ENCODE assay signal across 1 cellular context in the genomic region with DNA sequence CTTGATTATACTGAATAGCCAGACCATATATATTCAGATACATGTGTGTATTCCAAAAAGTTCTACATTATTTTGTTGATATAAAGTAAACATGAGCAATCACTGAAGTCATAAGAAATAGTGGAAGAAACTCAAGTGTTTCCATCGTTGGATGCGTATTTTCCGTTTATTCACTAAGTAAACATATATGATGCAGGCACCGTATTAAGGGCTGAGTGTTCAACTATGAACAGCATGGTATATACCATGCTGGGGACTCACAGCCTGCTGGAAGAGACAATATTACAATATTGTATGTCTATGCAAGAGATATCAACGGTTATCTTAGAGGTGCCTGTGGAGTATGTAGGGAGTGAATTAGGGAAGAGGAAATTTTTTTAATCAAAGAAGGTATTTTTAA.
TF ChIP-seq lines count a peak whose summit lies in the region.

No MANE protein-coding gene starts in this region.

TF ChIP-seq in GM23338, 12 proteins besides CTCF, POLR2A, EP300 and RAD21 (continued from another document):
- no peak for TF ChIP-seq CREB1 (CRISPR knock-in tag; IDR thresholded peaks at IDR 0.05; ENCODE audit: low read depth)
- TF ChIP-seq, protein P1, sequence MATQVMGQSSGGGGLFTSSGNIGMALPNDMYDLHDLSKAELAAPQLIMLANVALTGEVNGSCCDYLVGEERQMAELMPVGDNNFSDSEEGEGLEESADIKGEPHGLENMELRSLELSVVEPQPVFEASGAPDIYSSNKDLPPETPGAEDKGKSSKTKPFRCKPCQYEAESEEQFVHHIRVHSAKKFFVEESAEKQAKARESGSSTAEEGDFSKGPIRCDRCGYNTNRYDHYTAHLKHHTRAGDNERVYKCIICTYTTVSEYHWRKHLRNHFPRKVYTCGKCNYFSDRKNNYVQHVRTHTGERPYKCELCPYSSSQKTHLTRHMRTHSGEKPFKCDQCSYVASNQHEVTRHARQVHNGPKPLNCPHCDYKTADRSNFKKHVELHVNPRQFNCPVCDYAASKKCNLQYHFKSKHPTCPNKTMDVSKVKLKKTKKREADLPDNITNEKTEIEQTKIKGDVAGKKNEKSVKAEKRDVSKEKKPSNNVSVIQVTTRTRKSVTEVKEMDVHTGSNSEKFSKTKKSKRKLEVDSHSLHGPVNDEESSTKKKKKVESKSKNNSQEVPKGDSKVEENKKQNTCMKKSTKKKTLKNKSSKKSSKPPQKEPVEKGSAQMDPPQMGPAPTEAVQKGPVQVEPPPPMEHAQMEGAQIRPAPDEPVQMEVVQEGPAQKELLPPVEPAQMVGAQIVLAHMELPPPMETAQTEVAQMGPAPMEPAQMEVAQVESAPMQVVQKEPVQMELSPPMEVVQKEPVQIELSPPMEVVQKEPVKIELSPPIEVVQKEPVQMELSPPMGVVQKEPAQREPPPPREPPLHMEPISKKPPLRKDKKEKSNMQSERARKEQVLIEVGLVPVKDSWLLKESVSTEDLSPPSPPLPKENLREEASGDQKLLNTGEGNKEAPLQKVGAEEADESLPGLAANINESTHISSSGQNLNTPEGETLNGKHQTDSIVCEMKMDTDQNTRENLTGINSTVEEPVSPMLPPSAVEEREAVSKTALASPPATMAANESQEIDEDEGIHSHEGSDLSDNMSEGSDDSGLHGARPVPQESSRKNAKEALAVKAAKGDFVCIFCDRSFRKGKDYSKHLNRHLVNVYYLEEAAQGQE (IDR thresholded peaks at IDR 0.05; ENCODE audit: unreplicated experiment), result no peak
- TF ChIP-seq JUNB (IDR thresholded peaks at IDR 0.05; ENCODE audit: unreplicated experiment), result no peak
